1 cellular context compared by ENCODE assay signal in the genomic region with DNA sequence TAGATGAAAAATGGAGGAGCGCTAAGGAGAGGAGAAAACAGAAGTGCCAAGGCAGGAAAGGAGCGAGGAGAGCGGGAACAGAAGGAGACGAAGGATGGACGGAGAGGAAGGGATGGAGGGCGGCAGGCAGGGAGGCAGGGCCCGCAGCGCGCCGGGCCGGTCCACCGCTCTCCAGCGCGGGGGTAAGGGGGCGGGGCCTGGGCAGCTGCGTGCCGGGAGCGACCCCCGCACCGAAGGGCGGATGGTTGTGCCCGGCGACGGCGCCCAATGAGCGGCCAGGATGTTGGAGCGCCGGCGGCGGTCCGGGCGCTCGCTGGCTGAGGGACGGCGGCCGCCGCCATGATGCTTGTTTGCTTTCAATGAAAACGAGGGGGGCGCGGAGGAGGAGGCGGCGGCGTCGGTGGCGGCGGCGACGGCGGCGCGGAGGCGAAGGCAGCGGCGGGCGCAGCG.
TF ChIP-seq lines count a peak whose summit lies in the region.

A gene (plus strand): TSS at position 320 of the 450 bp plus-strand sequence. CDS start 34,898 bp downstream, outside the sequence.

TF ChIP-seq in HEK293, 187 proteins besides CTCF, POLR2A, EP300 and RAD21 (continued from another document):
- TF ChIP-seq, protein P1, sequence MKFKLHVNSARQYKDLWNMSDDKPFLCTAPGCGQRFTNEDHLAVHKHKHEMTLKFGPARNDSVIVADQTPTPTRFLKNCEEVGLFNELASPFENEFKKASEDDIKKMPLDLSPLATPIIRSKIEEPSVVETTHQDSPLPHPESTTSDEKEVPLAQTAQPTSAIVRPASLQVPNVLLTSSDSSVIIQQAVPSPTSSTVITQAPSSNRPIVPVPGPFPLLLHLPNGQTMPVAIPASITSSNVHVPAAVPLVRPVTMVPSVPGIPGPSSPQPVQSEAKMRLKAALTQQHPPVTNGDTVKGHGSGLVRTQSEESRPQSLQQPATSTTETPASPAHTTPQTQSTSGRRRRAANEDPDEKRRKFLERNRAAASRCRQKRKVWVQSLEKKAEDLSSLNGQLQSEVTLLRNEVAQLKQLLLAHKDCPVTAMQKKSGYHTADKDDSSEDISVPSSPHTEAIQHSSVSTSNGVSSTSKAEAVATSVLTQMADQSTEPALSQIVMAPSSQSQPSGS (tag by site-specific recombination; IDR thresholded peaks at IDR 0.05; ENCODE audit: low read depth) = no peak
- TF ChIP-seq, protein P2, sequence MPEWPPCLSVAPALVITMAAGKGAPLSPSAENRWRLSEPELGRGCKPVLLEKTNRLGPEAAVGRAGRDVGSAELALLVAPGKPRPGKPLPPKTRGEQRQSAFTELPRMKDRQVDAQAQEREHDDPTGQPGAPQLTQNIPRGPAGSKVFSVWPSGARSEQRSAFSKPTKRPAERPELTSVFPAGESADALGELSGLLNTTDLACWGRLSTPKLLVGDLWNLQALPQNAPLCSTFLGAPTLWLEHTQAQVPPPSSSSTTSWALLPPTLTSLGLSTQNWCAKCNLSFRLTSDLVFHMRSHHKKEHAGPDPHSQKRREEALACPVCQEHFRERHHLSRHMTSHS (tag by site-specific recombination; IDR thresholded peaks at IDR 0.05) = no peak
- TF ChIP-seq ZFP69B (tag by site-specific recombination; IDR thresholded peaks at IDR 0.05) (peak; percentile 96), ZFP3 (tag by site-specific recombination; IDR thresholded peaks at IDR 0.05; ENCODE audit: low read depth) (no peak), WT1 (tag by site-specific recombination; IDR thresholded peaks at IDR 0.05) (no peak; the same call in 1 of the 2 replicates), ZNF335 (tag by site-specific recombination; conservative IDR thresholded peaks at IDR 0.05) (peak; percentile 98), ZNF843 (tag by site-specific recombination; IDR thresholded peaks at IDR 0.05) (peak; percentile 76; the same call in 1 of the 2 replicates), IKZF3 (tag by site-specific recombination; IDR thresholded peaks at IDR 0.05) (peak; percentile 85), ZNF561 (tag by site-specific recombination; IDR thresholded peaks at IDR 0.05; ENCODE audit: borderline replicate concordance) (0 out of 2 replicates have a peak, but pooled peaks have one; percentile 80), ZNF404 (tag by site-specific recombination; IDR thresholded peaks at IDR 0.05) (no peak), ZIC2 (tag by site-specific recombination; IDR thresholded peaks at IDR 0.05) (no peak; the same call in 1 of the 2 replicates), ZNF623 (tag by site-specific recombination; IDR thresholded peaks at IDR 0.05) (0 out of 2 replicates have a peak, but pooled peaks have one; percentile 11)
- TF ChIP-seq, protein P3, sequence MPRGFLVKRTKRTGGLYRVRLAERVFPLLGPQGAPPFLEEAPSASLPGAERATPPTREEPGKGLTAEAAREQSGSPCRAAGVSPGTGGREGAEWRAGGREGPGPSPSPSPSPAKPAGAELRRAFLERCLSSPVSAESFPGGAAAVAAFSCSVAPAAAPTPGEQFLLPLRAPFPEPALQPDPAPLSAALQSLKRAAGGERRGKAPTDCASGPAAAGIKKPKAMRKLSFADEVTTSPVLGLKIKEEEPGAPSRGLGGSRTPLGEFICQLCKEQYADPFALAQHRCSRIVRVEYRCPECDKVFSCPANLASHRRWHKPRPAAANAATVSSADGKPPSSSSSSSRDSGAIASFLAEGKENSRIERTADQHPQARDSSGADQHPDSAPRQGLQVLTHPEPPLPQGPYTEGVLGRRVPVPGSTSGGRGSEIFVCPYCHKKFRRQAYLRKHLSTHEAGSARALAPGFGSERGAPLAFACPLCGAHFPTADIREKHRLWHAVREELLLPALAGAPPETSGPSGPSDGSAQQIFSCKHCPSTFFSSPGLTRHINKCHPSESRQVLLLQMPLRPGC (tag by site-specific recombination; IDR thresholded peaks at IDR 0.05) = peak; percentile 52; the same call in 1 of the 2 replicates
- TF ChIP-seq, protein P4, sequence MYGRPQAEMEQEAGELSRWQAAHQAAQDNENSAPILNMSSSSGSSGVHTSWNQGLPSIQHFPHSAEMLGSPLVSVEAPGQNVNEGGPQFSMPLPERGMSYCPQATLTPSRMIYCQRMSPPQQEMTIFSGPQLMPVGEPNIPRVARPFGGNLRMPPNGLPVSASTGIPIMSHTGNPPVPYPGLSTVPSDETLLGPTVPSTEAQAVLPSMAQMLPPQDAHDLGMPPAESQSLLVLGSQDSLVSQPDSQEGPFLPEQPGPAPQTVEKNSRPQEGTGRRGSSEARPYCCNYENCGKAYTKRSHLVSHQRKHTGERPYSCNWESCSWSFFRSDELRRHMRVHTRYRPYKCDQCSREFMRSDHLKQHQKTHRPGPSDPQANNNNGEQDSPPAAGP (tag by site-specific recombination; IDR thresholded peaks at IDR 0.05) = peak; percentile 64
